8 cellular contexts compared by ENCODE assay signal in the genomic region with DNA sequence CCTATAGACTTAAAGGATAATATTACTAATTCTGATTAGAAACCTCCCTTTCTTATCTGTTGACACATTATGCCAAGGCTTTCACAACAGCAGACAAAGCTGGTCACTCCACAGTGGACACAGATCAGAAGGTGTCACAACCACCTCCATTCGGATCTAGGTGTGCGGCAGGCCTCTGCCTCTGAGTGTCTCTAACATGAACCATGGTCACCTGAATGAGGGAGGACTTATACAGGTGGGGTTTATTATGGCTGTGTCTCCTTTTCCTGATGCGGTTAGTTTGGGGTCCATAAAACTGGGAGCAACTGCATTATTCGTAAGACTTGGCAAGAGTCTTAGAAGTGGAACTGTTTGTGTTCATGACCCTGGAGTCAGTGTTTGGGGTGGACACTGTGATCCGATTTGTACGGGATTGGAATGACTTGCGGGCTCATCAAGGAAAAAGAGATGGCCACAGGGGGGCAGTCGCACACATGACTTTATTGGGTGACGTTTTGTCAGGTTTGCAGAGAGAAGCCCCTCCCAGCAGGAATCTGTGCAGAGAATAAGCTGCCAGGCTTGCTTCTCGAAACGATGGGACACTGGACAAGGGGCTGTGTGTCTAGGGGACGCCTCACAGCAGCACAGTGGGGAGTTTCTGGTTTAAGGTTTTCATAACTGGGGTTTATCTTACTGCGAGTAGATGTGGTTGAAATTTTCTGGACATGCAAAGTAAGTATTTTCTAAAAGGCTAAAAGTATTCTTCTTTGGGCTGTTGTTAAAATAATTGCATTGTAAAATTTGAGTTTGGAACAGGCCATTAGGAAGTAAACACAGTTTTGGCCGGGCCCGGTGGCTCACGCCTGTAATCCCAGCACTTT.
DNase-seq lines count a peak whose midpoint lies in the region; ATAC-seq and TF ChIP-seq lines count a peak whose summit lies in the region.

No MANE protein-coding gene starts in this region.

- no peak for TF ChIP-seq POLR2A in heart left ventricle (IDR thresholded peaks at IDR 0.05)

- no peaks in the 10 kb centered on the region for H3K9me3 Mint-ChIP-seq in activated naive CD4-positive, alpha-beta T cell treated with anti-CD3 and anti-CD28 coated beads for 36 hours

- H3K4me1 Mint-ChIP-seq in activated naive CD4-positive, alpha-beta T cell treated with anti-CD3 and anti-CD28 coated beads for 36 hours (ENCODE audit: low read depth) = no peaks in the 10 kb centered on the region

- H3K27me3 ChIP-seq in GM06990 (replicated peaks; ENCODE audit: control insufficient read depth, insufficient read depth, low read length) (no peaks in the 10 kb centered on the region; the same call in 1 of the 2 replicates), heart left ventricle (peaks cover 0 to 76% (median 11%) of the 10 kb centered on the region in 9 donors)

- no peaks in the 10 kb centered on the region for H3K4me1 ChIP-seq in heart left ventricle

- peak; percentile 72 for TF ChIP-seq CTCF in GM06990 (IDR thresholded peaks at IDR 0.05; ENCODE audit: insufficient read depth, low read length, poor library complexity, severe bottlenecking)
- TF ChIP-seq CTCF in heart left ventricle (IDR thresholded peaks at IDR 0.05) = peak; percentile 46 to 66 (median 52)

- H3K27me3 Mint-ChIP-seq in activated naive CD4-positive, alpha-beta T cell treated with anti-CD3 and anti-CD28 coated beads for 36 hours (ENCODE audit: low read depth) = peaks cover 18% of the 10 kb centered on the region

- no peak overlapping the region for H3K4me3 Mint-ChIP-seq in activated naive CD4-positive, alpha-beta T cell treated with anti-CD3 and anti-CD28 coated beads for 36 hours

- no peak overlapping the region for H3K27ac Mint-ChIP-seq in activated naive CD4-positive, alpha-beta T cell treated with anti-CD3 and anti-CD28 coated beads for 36 hours

- DNase-seq in GM06990 (ENCODE audit: extremely low read depth, insufficient read length) = peak; percentile 4
- DNase-seq in KBM-7 = peak; percentile 77
- DNase-seq in RPMI8226 = peak; percentile 41
- DNase-seq in activated naive CD4-positive, alpha-beta T cell treated with anti-CD3 and anti-CD28 coated beads for 36 hours = peak; percentile 81
- peak; percentile 18 to 68 (median 49) for DNase-seq in heart left ventricle
- peak; percentile 5 for DNase-seq in pulmonary artery endothelial cell (ENCODE audit: low read depth, low spot score)
- no peak for DNase-seq in 8988T
- no peak for DNase-seq in GOT3 (lab: John Stamatoyannopoulos, UW)

- WGBS in heart left ventricle, 4 donors = 29 to 30% (median 30%) methylated on average over 16 of the region's 16 CpGs

- H3K9me3 ChIP-seq in heart left ventricle = no peaks in the 10 kb centered on the region

- peak in 3 of 4 donors; percentile 39 to 47 (median 39) for ATAC-seq in heart left ventricle

- no peaks in the 10 kb centered on the region for H3K36me3 Mint-ChIP-seq in activated naive CD4-positive, alpha-beta T cell treated with anti-CD3 and anti-CD28 coated beads for 36 hours (ENCODE audit: low read depth)

- H3K27ac ChIP-seq in heart left ventricle = no peak overlapping the region

- no peaks in the 10 kb centered on the region for H3K36me3 ChIP-seq in GM06990 (ENCODE audit: control insufficient read depth, insufficient read depth, low read length)
- no peaks in the 10 kb centered on the region for H3K36me3 ChIP-seq in heart left ventricle

- intact Hi-C loops in activated naive CD4-positive, alpha-beta T cell treated with anti-CD3 and anti-CD28 coated beads for 36 hours (cut with micrococcal nuclease) = loop anchor here (1.0 to 5.0 kb wide), 3 partner anchors 141 to 254 kb away; partner anchors contain the start of gene HDHD5
- intact Hi-C loops in heart left ventricle (cut with DNase I) = loop anchor here in 8 of 10 donors (1.0 to 10.0 kb wide), 4 partner anchors 137 to 141 kb away; no protein-coding TSS in a partner anchor

- CTCF ChIA-PET in activated naive CD4-positive, alpha-beta T cell treated with anti-CD3 and anti-CD28 coated beads for 36 hours (lab: Charles Lee) = interaction anchor here (0.7 to 4.2 kb wide), 14 partner anchors 10 to 586 kb away, joined by 3 to 64 read pairs (median 4); no protein-coding TSS in a partner anchor

- in situ Hi-C loops in KBM-7 (cut with MboI; ENCODE audit: low pct_unique_long_range_greater_than_20kb, low sequenced_read_pairs) = no loop called here

- H3K4me3 ChIP-seq in GM06990 (replicated peaks; ENCODE audit: low read depth, low read length) (no peak overlapping the region), heart left ventricle (no peak overlapping the region)

Comparison
In these comparisons a context has a peak if more than half of its experiments do, and no peak if none do; other contexts are left out.
1. DNase-seq: peak in GM06990 (single experiment), KBM-7 (single experiment), RPMI8226 (single experiment), activated naive CD4-positive, alpha-beta T cell treated with anti-CD3 and anti-CD28 coated beads for 36 hours (single experiment), heart left ventricle (5 of 5) and pulmonary artery endothelial cell (single experiment); none in 8988T (single experiment) and GOT3 (single experiment).